Comparison of ENCODE assay signal across 8 cellular contexts in genomic region chr17:62653002-62653830, GRCh38. TPM values are rescaled to one million over a fixed set of nuclear protein-coding genes. Genes with fewer than 3 reads are reported as not detected.
A peak's percentile ranks its signal among the peaks of the same experiment; 100 is the strongest.
DNase-seq lines count a peak whose midpoint lies in the region; ATAC-seq lines count a peak whose summit lies in the region.

No MANE protein-coding gene starts in this region.

- peak overlapping the region; percentile 90 for H4K91ac ChIP-seq in mesenchymal stem cell (ENCODE audit: low read length)

- peak overlapping the region; percentile 92 for H3K4me2 ChIP-seq in mesenchymal stem cell (ENCODE audit: low read length, poor library complexity, severe bottlenecking)

- DNase-seq in ACHN: peak; percentile 52
- peak; percentile 95 for DNase-seq in NCI-H510A treated with DMSO at 0.1 percent for 48 hours (lab: John Stamatoyannopoulos, UW)
- DNase-seq in activated CD4-positive, alpha-beta T cell treated with anti-CD3 and anti-CD28 coated beads, Interleukin-2, amount 10 ng/mL, durations not matched to agents 7 days and 5 days: peak; percentile 60
- DNase-seq in ecto neural progenitor cell (ENCODE audit: low spot score): peak; percentile 97
- peak; percentile 80 for DNase-seq in mesenchymal stem cell
- DNase-seq in stimulated activated CD8-positive, alpha-beta memory T cell treated with anti-CD3 and anti-CD28 coated beads, Interleukin-15, amount 100 ng/mL, for 4 hours (ENCODE audit: low read depth in 2 of 2): peak; percentile 75 to 76

- no peak overlapping the region for H3K23ac ChIP-seq in mesenchymal stem cell (ENCODE audit: low read length in 2 of 2)

- peak overlapping the region; percentile 78 for H3K9ac ChIP-seq in mesenchymal stem cell (ENCODE audit: low read length)

- peak overlapping the region; percentile 72 for H3K4me3 Mint-ChIP-seq in activated CD4-positive, alpha-beta T cell treated with anti-CD3 and anti-CD28 coated beads, Interleukin-2, amount 10 ng/mL, durations not matched to agents 7 days and 5 days

- CTCF ChIA-PET in activated CD4-positive, alpha-beta T cell treated with anti-CD3 and anti-CD28 coated beads, Interleukin-2, amount 10 ng/mL, durations not matched to agents 7 days and 5 days (lab: Charles Lee): interaction anchor here (0.5 kb wide), 1 partner anchor 20 kb away, joined by 3 read pairs; no protein-coding TSS in a partner anchor

- peak overlapping the region; percentile 93 for H2BK15ac ChIP-seq in mesenchymal stem cell (ENCODE audit: low read depth, poor library complexity, severe bottlenecking)

- 8% methylated on average over 15 of the region's 30 CpGs for WGBS in mesenchymal stem cell

- H3K14ac ChIP-seq in mesenchymal stem cell (ENCODE audit: low read length in 2 of 2): peak overlapping the region in 1 of 2 experiments; percentile 58

- no peaks in the 10 kb centered on the region for H3K36me3 Mint-ChIP-seq in activated CD4-positive, alpha-beta T cell treated with anti-CD3 and anti-CD28 coated beads, Interleukin-2, amount 10 ng/mL, durations not matched to agents 7 days and 5 days (ENCODE audit: low read depth)

- H3K36me3 ChIP-seq in mesenchymal stem cell (ENCODE audit: control insufficient read depth in 1 of 2, insufficient read depth in 2 of 2, low read depth in 1 of 2, low read length in 2 of 2): peaks cover 5 to 28% of the 10 kb centered on the region in 2 experiments

- no peak overlapping the region for H2AFZ ChIP-seq in mesenchymal stem cell (ENCODE audit: low read depth, low read length)

- peak overlapping the region; percentile 95 for H2BK120ac ChIP-seq in mesenchymal stem cell (ENCODE audit: low read depth, low read length)

- H3K4me3 ChIP-seq in mesenchymal stem cell (ENCODE audit: insufficient read depth in 1 of 2, low read depth in 1 of 2, low read length in 2 of 2): peak overlapping the region; percentile 56 to 65

- H3K9me3 Mint-ChIP-seq in activated CD4-positive, alpha-beta T cell treated with anti-CD3 and anti-CD28 coated beads, Interleukin-2, amount 10 ng/mL, durations not matched to agents 7 days and 5 days: no peaks in the 10 kb centered on the region

- H3K27ac ChIP-seq in mesenchymal stem cell (ENCODE audit: low read length, poor library complexity, severe bottlenecking): peak overlapping the region; percentile 33

- H2BK12ac ChIP-seq in mesenchymal stem cell (ENCODE audit: low read length in 2 of 2): peak overlapping the region; percentile 34 to 59

- H2BK5ac ChIP-seq in mesenchymal stem cell (ENCODE audit: low read depth, low read length, poor library complexity, severe bottlenecking): peak overlapping the region; percentile 53

- in situ Hi-C loops in ACHN (cut with HindIII; ENCODE audit: low pct_ligation_motif_present, low pct_unique_long_range_greater_than_20kb, low sequenced_read_pairs): no loop called here

- H3K4ac ChIP-seq in mesenchymal stem cell (ENCODE audit: low read depth in 1 of 2, low read length in 2 of 2): peak overlapping the region; percentile 85 to 93

- H3K27me3 Mint-ChIP-seq in activated CD4-positive, alpha-beta T cell treated with anti-CD3 and anti-CD28 coated beads, Interleukin-2, amount 10 ng/mL, durations not matched to agents 7 days and 5 days: peaks cover 46% of the 10 kb centered on the region

- POLR2A ChIA-PET in activated CD4-positive, alpha-beta T cell treated with anti-CD3 and anti-CD28 coated beads, Interleukin-2, amount 10 ng/mL, durations not matched to agents 7 days and 5 days (lab: Charles Lee): no interaction called here

- no peaks in the 10 kb centered on the region for H3K27me3 ChIP-seq in mesenchymal stem cell (ENCODE audit: control insufficient read depth in 1 of 2, insufficient read depth in 1 of 2, low read length in 2 of 2)

- no peak overlapping the region for H2AK5ac ChIP-seq in mesenchymal stem cell (ENCODE audit: low read length, severe bottlenecking)

- no peak overlapping the region for H3K27ac Mint-ChIP-seq in activated CD4-positive, alpha-beta T cell treated with anti-CD3 and anti-CD28 coated beads, Interleukin-2, amount 10 ng/mL, durations not matched to agents 7 days and 5 days

- peaks cover 23% of the 10 kb centered on the region for H3K4me1 Mint-ChIP-seq in activated CD4-positive, alpha-beta T cell treated with anti-CD3 and anti-CD28 coated beads, Interleukin-2, amount 10 ng/mL, durations not matched to agents 7 days and 5 days

- ATAC-seq in GM18909 (IDR thresholded peaks at IDR 0.05; ENCODE audit: poor library complexity, unreplicated experiment) (peak; percentile 90), HG03175 (IDR thresholded peaks at IDR 0.05; ENCODE audit: unreplicated experiment) (peak; percentile 84)

- peaks cover 30% of the 10 kb centered on the region for H3K79me1 ChIP-seq in mesenchymal stem cell (replicated peaks; ENCODE audit: low read length, poor library complexity, severe bottlenecking)

- H3K4me1 ChIP-seq in mesenchymal stem cell (ENCODE audit: control insufficient read depth, insufficient read depth, low read depth, low read length): peaks cover 34% of the 10 kb centered on the region

- H4K8ac ChIP-seq in mesenchymal stem cell (ENCODE audit: low read length): peak overlapping the region; percentile 86

- peak overlapping the region; percentile 90 to 91 for H3K18ac ChIP-seq in mesenchymal stem cell (ENCODE audit: low read depth in 1 of 2, low read length in 2 of 2)

- H3K9me3 ChIP-seq in mesenchymal stem cell (ENCODE audit: control insufficient read depth, low read length): no peaks in the 10 kb centered on the region

RNA-seq across cellular contexts. Expression of gene MRC2, which starts 25.7 kb away (rescaled TPM):
- 1 to 10 TPM; 4.0 TPM for total RNA-seq in activated CD4-positive, alpha-beta T cell treated with anti-CD3 and anti-CD28 coated beads, Interleukin-2, amount 10 ng/mL, durations not matched to agents 7 days and 5 days
- 173 TPM for polyA plus RNA-seq in mesenchymal stem cell (2013, experiment 1 of 2)
- 168 TPM for polyA plus RNA-seq in mesenchymal stem cell (2013, experiment 2 of 2)

Comparison
In these comparisons a context has a peak if more than half of its experiments do, and no peak if none do; other contexts are left out.
1. Peak in every context shown above with its lines: DNase-seq, ATAC-seq, H3K4me3 ChIP-seq and H3K27ac ChIP-seq.